17 cellular contexts compared by ENCODE assay signal in the genomic region with DNA sequence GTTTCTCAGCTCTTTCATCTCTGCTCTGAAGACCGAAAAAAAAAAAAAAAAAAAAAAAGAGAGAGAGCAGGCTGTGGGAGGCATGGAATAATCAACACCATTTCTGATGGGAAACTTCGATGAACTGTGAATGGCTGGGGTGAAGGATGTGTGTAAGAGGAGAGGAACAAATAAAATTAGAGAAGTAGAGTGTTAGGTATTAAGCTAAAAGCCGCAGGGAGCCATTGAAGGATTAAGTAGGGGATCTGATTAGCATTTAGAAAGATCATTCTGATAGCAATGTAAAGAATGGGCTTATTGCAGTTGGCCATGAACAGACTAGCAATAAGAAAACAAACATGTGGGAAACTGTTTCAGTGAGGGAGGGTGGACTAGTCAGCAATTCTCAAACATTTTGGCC.
"Had no signal": no experiment of that assay in that cellular context is flagged by ENCODE, and none has a peak within 500 bp of the region (broad histone marks: within the 10 kb centered on the region; RNA-seq: fewer than 3 reads in every experiment).

No MANE protein-coding gene starts in this region.

- DNase-seq: activated CD4-positive, alpha-beta memory T cell treated with anti-CD3 and anti-CD28 coated beads, Interleukin-2, amount 10 ng/mL, durations not matched to agents 7 days and 5 days; activated CD4-positive, alpha-beta T cell treated with anti-CD3 and anti-CD28 coated beads for 4 hours; activated effector memory CD4-positive, alpha-beta T cell treated with Interleukin-2 at 50 U/mL for 16 hours; activated naive CD4-positive, alpha-beta T cell treated with anti-CD3 and anti-CD28 coated beads, Interleukin-2, amount 50 U/mL, for 16 hours; activated T-cell treated with anti-CD3 and anti-CD28 coated beads, Interleukin-2, amount 50 U/mL, for 4 hours; dorsolateral prefrontal cortex; left ventricle myocardium inferior; nucleus accumbens; right cardiac atrium; stimulated activated naive CD8-positive, alpha-beta T cell treated with anti-CD3 and anti-CD28 coated beads, Interleukin-15, amount 100 ng/mL, for 72 hours had no signal

- FAIRE-seq: keratinocyte, TTC549 had no signal

- H3K27me3 ChIP-seq: dorsolateral prefrontal cortex, hepatocyte had no signal

- H3K9me3 Mint-ChIP-seq: activated CD4-positive, alpha-beta memory T cell treated with anti-CD3 and anti-CD28 coated beads, Interleukin-2, amount 10 ng/mL, durations not matched to agents 7 days and 5 days; activated T-cell treated with anti-CD3 and anti-CD28 coated beads, Interleukin-2, amount 50 U/mL, for 4 hours; memory B cell; natural killer cell treated with Interleukin-12 subunit alpha and Interleukin-12 subunit beta and Interleukin-15 and Interleukin-18, amount 100 ng/mL, for 72 hours; stimulated activated naive CD8-positive, alpha-beta T cell treated with anti-CD3 and anti-CD28 coated beads, Interleukin-15, amount 100 ng/mL, for 72 hours had no signal

- H3K79me2 ChIP-seq: hepatocyte had no signal

- H3K4me1 Mint-ChIP-seq: activated CD4-positive, alpha-beta memory T cell treated with anti-CD3 and anti-CD28 coated beads, Interleukin-2, amount 10 ng/mL, durations not matched to agents 7 days and 5 days; memory B cell; stimulated activated naive CD8-positive, alpha-beta T cell treated with anti-CD3 and anti-CD28 coated beads, Interleukin-15, amount 100 ng/mL, for 72 hours had no signal

- H3K9me3 ChIP-seq: left ventricle myocardium inferior had no signal

- H3K27ac Mint-ChIP-seq: activated CD4-positive, alpha-beta memory T cell treated with anti-CD3 and anti-CD28 coated beads, Interleukin-2, amount 10 ng/mL, durations not matched to agents 7 days and 5 days; memory B cell; natural killer cell treated with Interleukin-12 subunit alpha and Interleukin-12 subunit beta and Interleukin-15 and Interleukin-18, amount 100 ng/mL, for 72 hours; progenitor cell of endocrine pancreas; stimulated activated naive CD8-positive, alpha-beta T cell treated with anti-CD3 and anti-CD28 coated beads, Interleukin-15, amount 100 ng/mL, for 72 hours; WTC11 had no signal

- H3K27me3 Mint-ChIP-seq: stimulated activated naive CD8-positive, alpha-beta T cell treated with anti-CD3 and anti-CD28 coated beads, Interleukin-15, amount 100 ng/mL, for 72 hours had no signal

- H3K4me3 Mint-ChIP-seq: activated CD4-positive, alpha-beta memory T cell treated with anti-CD3 and anti-CD28 coated beads, Interleukin-2, amount 10 ng/mL, durations not matched to agents 7 days and 5 days; activated T-cell treated with anti-CD3 and anti-CD28 coated beads, Interleukin-2, amount 50 U/mL, for 4 hours; memory B cell; natural killer cell treated with Interleukin-12 subunit alpha and Interleukin-12 subunit beta and Interleukin-15 and Interleukin-18, amount 100 ng/mL, for 72 hours; stimulated activated naive CD8-positive, alpha-beta T cell treated with anti-CD3 and anti-CD28 coated beads, Interleukin-15, amount 100 ng/mL, for 72 hours; WTC11 had no signal

- H3K27ac ChIP-seq: dorsolateral prefrontal cortex, left ventricle myocardium inferior had no signal

- H3K36me3 ChIP-seq: left ventricle myocardium inferior had no signal

- H3K36me3 Mint-ChIP-seq: memory B cell; natural killer cell treated with Interleukin-12 subunit alpha and Interleukin-12 subunit beta and Interleukin-15 and Interleukin-18, amount 100 ng/mL, for 72 hours; WTC11 had no signal

- H3K4me3 ChIP-seq: dorsolateral prefrontal cortex, hepatocyte, left ventricle myocardium inferior had no signal
